In genomic region chr13:30479154-30479553, GRCh38 we compare ENCODE assay signal across 1 cellular context.
TF ChIP-seq lines count a peak whose summit lies in the region.

No MANE protein-coding gene starts in this region.

TF ChIP-seq in SK-N-SH, 30 proteins besides CTCF, POLR2A, EP300 and RAD21 (continued from another document):
- TF ChIP-seq, protein P1, sequence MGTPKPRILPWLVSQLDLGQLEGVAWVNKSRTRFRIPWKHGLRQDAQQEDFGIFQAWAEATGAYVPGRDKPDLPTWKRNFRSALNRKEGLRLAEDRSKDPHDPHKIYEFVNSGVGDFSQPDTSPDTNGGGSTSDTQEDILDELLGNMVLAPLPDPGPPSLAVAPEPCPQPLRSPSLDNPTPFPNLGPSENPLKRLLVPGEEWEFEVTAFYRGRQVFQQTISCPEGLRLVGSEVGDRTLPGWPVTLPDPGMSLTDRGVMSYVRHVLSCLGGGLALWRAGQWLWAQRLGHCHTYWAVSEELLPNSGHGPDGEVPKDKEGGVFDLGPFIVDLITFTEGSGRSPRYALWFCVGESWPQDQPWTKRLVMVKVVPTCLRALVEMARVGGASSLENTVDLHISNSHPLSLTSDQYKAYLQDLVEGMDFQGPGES (IDR thresholded peaks at IDR 0.05; ENCODE audit: low read depth, low read length) = no peak
